In genomic region chr17:80259642-80260535, GRCh38 we compare ENCODE assay signal across 8 cellular contexts. TPM values are rescaled to one million over a fixed set of nuclear protein-coding genes. Genes with fewer than 3 reads are reported as not detected.
DNase-seq lines count a peak whose midpoint lies in the region; ATAC-seq and TF ChIP-seq lines count a peak whose summit lies in the region.

No MANE protein-coding gene starts in this region.

- H3K4me1 Mint-ChIP-seq in CD4-positive, CD25-positive, alpha-beta regulatory T cell, result peaks cover 2 to 59% (median 40%) of the 10 kb centered on the region in 4 donors
- peaks cover 72% of the 10 kb centered on the region for H3K4me1 Mint-ChIP-seq in activated CD4-positive, alpha-beta T cell treated with anti-CD3 and anti-CD28 coated beads, Interleukin-2, amount 10 ng/mL, durations not matched to agents 7 days and 5 days

- ATAC-seq in CD4-positive, CD25-positive, alpha-beta regulatory T cell (ENCODE audit: low read depth in 2 of 2), result peak; percentile 44 to 48
- ATAC-seq in GM21423 (IDR thresholded peaks at IDR 0.05; ENCODE audit: unreplicated experiment) (peak; percentile 27), GM18517 (IDR thresholded peaks at IDR 0.05; ENCODE audit: unreplicated experiment) (no peak)

- H3K27me3 ChIP-seq in CD4-positive, CD25-positive, alpha-beta regulatory T cell (ENCODE audit: control insufficient read depth, insufficient read depth, low read length), result no peaks in the 10 kb centered on the region
- no peaks in the 10 kb centered on the region for H3K27me3 ChIP-seq in dorsolateral prefrontal cortex

- peak overlapping the region; percentile 87 to 93 (median 90) for H3K4me3 Mint-ChIP-seq in CD4-positive, CD25-positive, alpha-beta regulatory T cell
- H3K4me3 Mint-ChIP-seq in activated CD4-positive, alpha-beta T cell treated with anti-CD3 and anti-CD28 coated beads, Interleukin-2, amount 10 ng/mL, durations not matched to agents 7 days and 5 days, result peak overlapping the region; percentile 91

- peak overlapping the region; percentile 37 for H3K4me3 ChIP-seq in CD4-positive, CD25-positive, alpha-beta regulatory T cell (ENCODE audit: low read depth, low read length)
- H3K4me3 ChIP-seq in dorsolateral prefrontal cortex (peak overlapping the region; percentile 53 to 86 (median 68)), lower leg skin (ENCODE audit: low read depth, poor library complexity, severe bottlenecking) (peak overlapping the region; percentile 46)

- peaks cover 64% of the 10 kb centered on the region for H3K4me1 ChIP-seq in CD4-positive, CD25-positive, alpha-beta regulatory T cell (ENCODE audit: control insufficient read depth, insufficient read depth, low read length, poor library complexity, severe bottlenecking)

- CTCF ChIA-PET in activated CD4-positive, alpha-beta T cell treated with anti-CD3 and anti-CD28 coated beads, Interleukin-2, amount 10 ng/mL, durations not matched to agents 7 days and 5 days (lab: Charles Lee), result interaction anchor here (0.5 to 1.1 kb wide), 2 partner anchors 11 to 404 kb away, joined by 3 to 4 read pairs; no protein-coding TSS in a partner anchor

- H3K36me3 ChIP-seq in CD4-positive, CD25-positive, alpha-beta regulatory T cell (ENCODE audit: control insufficient read depth, insufficient read depth, low read length), result no peaks in the 10 kb centered on the region

- H3K27ac ChIP-seq in CD4-positive, CD25-positive, alpha-beta regulatory T cell (ENCODE audit: insufficient read depth, low read length, poor library complexity, severe bottlenecking), result peak overlapping the region; percentile 94
- peak overlapping the region; percentile 49 to 95 (median 86) for H3K27ac ChIP-seq in dorsolateral prefrontal cortex

- intact Hi-C loops in dorsolateral prefrontal cortex (cut with DNase I), result loop anchor here (2.0 to 5.0 kb wide), 2 partner anchors 113 kb away; partner anchors contain the start of gene EIF4A3 (in 2 of the 2)
- intact Hi-C loops in lower leg skin (cut with DNase I; ENCODE audit: low total_unique reads), result no loop called here

- TF ChIP-seq POLR2A in lower leg skin (IDR thresholded peaks at IDR 0.05), result no peak

- no peaks in the 10 kb centered on the region for H3K9me3 Mint-ChIP-seq in CD4-positive, CD25-positive, alpha-beta regulatory T cell
- no peaks in the 10 kb centered on the region for H3K9me3 Mint-ChIP-seq in activated CD4-positive, alpha-beta T cell treated with anti-CD3 and anti-CD28 coated beads, Interleukin-2, amount 10 ng/mL, durations not matched to agents 7 days and 5 days

- H3K36me3 Mint-ChIP-seq in CD4-positive, CD25-positive, alpha-beta regulatory T cell, result peaks cover 8% of the 10 kb centered on the region
- H3K36me3 Mint-ChIP-seq in activated CD4-positive, alpha-beta T cell treated with anti-CD3 and anti-CD28 coated beads, Interleukin-2, amount 10 ng/mL, durations not matched to agents 7 days and 5 days (ENCODE audit: low read depth), result peaks cover 19% of the 10 kb centered on the region

- peak overlapping the region; percentile 94 to 99 (median 99) for H3K27ac Mint-ChIP-seq in CD4-positive, CD25-positive, alpha-beta regulatory T cell
- peak overlapping the region; percentile 98 for H3K27ac Mint-ChIP-seq in activated CD4-positive, alpha-beta T cell treated with anti-CD3 and anti-CD28 coated beads, Interleukin-2, amount 10 ng/mL, durations not matched to agents 7 days and 5 days

- H3K9me3 ChIP-seq in CD4-positive, CD25-positive, alpha-beta regulatory T cell (ENCODE audit: control insufficient read depth in 2 of 2, low read length in 2 of 2), result no peaks in the 10 kb centered on the region

- peak in 15 of 56 donors; percentile 13 to 44 (median 23) for TF ChIP-seq CTCF in dorsolateral prefrontal cortex (IDR thresholded peaks at IDR 0.05 in 54 of 56, conservative IDR thresholded peaks at IDR 0.05 in 2 of 56; ENCODE audit: low read depth in 1 of 56, partially characterized antibody in 56 of 56)
- TF ChIP-seq CTCF in lower leg skin (IDR thresholded peaks at IDR 0.05), result no peak

- peak; percentile 69 to 81 (median 76) for DNase-seq in CD4-positive, CD25-positive, alpha-beta regulatory T cell
- DNase-seq in NCI-H146 (lab: John Stamatoyannopoulos, UW) (peak; percentile 77), dorsolateral prefrontal cortex (peak in 5 of 10 donors; percentile 20 to 77 (median 37)), lower leg skin (ENCODE audit: low spot score in 2 of 2) (peak; percentile 37 to 90)
- DNase-seq in activated CD4-positive, alpha-beta T cell treated with anti-CD3 and anti-CD28 coated beads, Interleukin-2, amount 10 ng/mL, durations not matched to agents 7 days and 5 days, result peak; percentile 76
- DNase-seq in stimulated activated CD4-positive, alpha-beta T cell treated with anti-CD3 and anti-CD28 coated beads, TNF-alpha, amount 100 ng/mL, for 1 hour (ENCODE audit: low read depth in 3 of 3, low spot score in 1 of 3), result peak; percentile 65 to 72 (median 71)

- POLR2A ChIA-PET in activated CD4-positive, alpha-beta T cell treated with anti-CD3 and anti-CD28 coated beads, Interleukin-2, amount 10 ng/mL, durations not matched to agents 7 days and 5 days (lab: Charles Lee), result interaction anchor here (1.3 kb wide), 1 partner anchor 114 kb away, joined by 3 read pairs; no protein-coding TSS in a partner anchor

- WGBS in lower leg skin, 2 donors, result 13 to 24% methylated on average over 32 to 65 of the region's 79 CpGs

- no peaks in the 10 kb centered on the region for H3K27me3 Mint-ChIP-seq in CD4-positive, CD25-positive, alpha-beta regulatory T cell
- H3K27me3 Mint-ChIP-seq in activated CD4-positive, alpha-beta T cell treated with anti-CD3 and anti-CD28 coated beads, Interleukin-2, amount 10 ng/mL, durations not matched to agents 7 days and 5 days, result no peaks in the 10 kb centered on the region

RNA-seq across cellular contexts. Expression of gene RNF213, which starts 0.8 kb away (rescaled TPM):
- total RNA-seq in CD4-positive, CD25-positive, alpha-beta regulatory T cell, result 666 TPM
- polyA plus RNA-seq in CD4-positive, CD25-positive, alpha-beta regulatory T cell, result 10 to 100 TPM; 27.6 to 33.7 (median 31.2) TPM
- 100 to 1,000 TPM; 579 to 602 TPM for total RNA-seq in activated CD4-positive, alpha-beta T cell treated with anti-CD3 and anti-CD28 coated beads, Interleukin-2, amount 10 ng/mL, durations not matched to agents 7 days and 5 days
- total RNA-seq in dorsolateral prefrontal cortex, result 100 to 1,000 TPM in 11 of 120 experiments, 10 to 100 TPM in 109; 39.0 to 137 (median 70.6) TPM
- total RNA-seq in lower leg skin, result 100 to 1,000 TPM in 1 of 4 donors, 10 to 100 TPM in 3; 48.4 to 103 (median 59.8) TPM

RNA-seq across cellular contexts. Expression of gene SLC26A11, which starts 39.7 kb away (rescaled TPM):
- total RNA-seq in CD4-positive, CD25-positive, alpha-beta regulatory T cell, result 75.9 TPM
- polyA plus RNA-seq in CD4-positive, CD25-positive, alpha-beta regulatory T cell, result 10 to 100 TPM in 1 of 4 donors, 1 to 10 TPM in 3; 7.7 to 10.2 (median 8.1) TPM
- total RNA-seq in activated CD4-positive, alpha-beta T cell treated with anti-CD3 and anti-CD28 coated beads, Interleukin-2, amount 10 ng/mL, durations not matched to agents 7 days and 5 days, result 1 to 10 TPM; 5.9 to 6.1 TPM
- total RNA-seq in dorsolateral prefrontal cortex, result 10 to 100 TPM; 22.0 to 66.8 (median 39.7) TPM
- 10 to 100 TPM; 20.1 to 28.1 (median 22.3) TPM for total RNA-seq in lower leg skin

RNA-seq across cellular contexts. Expression of gene SGSH, which starts 39.8 kb away (rescaled TPM):
- 138 TPM for total RNA-seq in CD4-positive, CD25-positive, alpha-beta regulatory T cell
- polyA plus RNA-seq in CD4-positive, CD25-positive, alpha-beta regulatory T cell, result 10 to 100 TPM; 43.8 to 48.4 (median 46.7) TPM
- total RNA-seq in activated CD4-positive, alpha-beta T cell treated with anti-CD3 and anti-CD28 coated beads, Interleukin-2, amount 10 ng/mL, durations not matched to agents 7 days and 5 days, result 10 to 100 TPM; 31.5 to 34.3 TPM
- total RNA-seq in dorsolateral prefrontal cortex (10 to 100 TPM; 16.5 to 51.4 (median 26.9) TPM), lower leg skin (10 to 100 TPM; 19.4 to 47.3 (median 37.0) TPM)
